In the genomic region with DNA sequence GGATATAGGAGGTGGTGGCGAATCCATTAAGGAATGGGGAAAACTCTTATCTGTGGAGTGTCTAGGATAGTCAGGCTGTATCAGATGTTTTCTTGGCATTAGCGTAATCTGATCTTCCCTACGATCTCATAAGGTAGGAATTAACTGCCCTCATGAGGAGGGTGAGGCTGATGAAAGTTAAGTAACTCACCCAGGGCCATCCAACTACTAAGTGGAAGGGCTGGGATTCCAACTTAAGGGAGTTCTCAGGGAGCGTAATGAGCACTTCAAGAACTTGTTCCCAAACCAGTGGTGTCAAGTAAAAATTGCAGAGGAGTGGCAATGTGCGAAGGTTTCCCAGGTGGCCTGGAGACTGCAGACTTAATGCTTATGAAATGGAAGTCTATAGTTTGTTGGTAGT, we compare ENCODE assay signal across 15 cellular contexts. TPM values are rescaled to one million over a fixed set of nuclear protein-coding genes. Genes with fewer than 3 reads are reported as not detected.
DNase-seq lines count a peak whose midpoint lies in the region; ATAC-seq, FAIRE-seq and TF ChIP-seq lines count a peak whose summit lies in the region.
"Had no signal": no experiment of that assay in that cellular context is flagged by ENCODE, and none has a peak within 500 bp of the region (broad histone marks: within the 10 kb centered on the region; RNA-seq: fewer than 3 reads in every experiment).

No MANE protein-coding gene starts in this region.

- H3K4me1 ChIP-seq in H1 (replicated peaks in 1 of 4; ENCODE audit: control insufficient read depth in 3 of 4, insufficient read depth in 4 of 4, low read length in 3 of 4): peaks cover 0 to 5% (median 0%) of the 10 kb centered on the region in 4 experiments; a peak in 4 of 7 replicates

- no peaks in the 10 kb centered on the region for H3K27me3 ChIP-seq in H1 (replicated peaks in 1 of 4; ENCODE audit: control insufficient read depth in 3 of 4, extremely low read depth in 1 of 4, insufficient read depth in 3 of 4, low read length in 3 of 4)
- H3K27me3 ChIP-seq: right lobe of liver had no signal

- no peak overlapping the region for H3K9ac ChIP-seq in H1 (replicated peaks in 1 of 4; ENCODE audit: extremely low read depth in 1 of 4, low read depth in 3 of 4, low read length in 3 of 4)

- TF ChIP-seq RAD21 in H1 (IDR thresholded peaks at IDR 0.05 in 1 of 2, conservative IDR thresholded peaks at IDR 0.05 in 1 of 2; ENCODE audit: low read depth in 2 of 2, low read length in 2 of 2): no peak

- H3K56ac ChIP-seq in H1 (replicated peaks; ENCODE audit: insufficient read length, low read depth, low read length): no peak overlapping the region

- no peak for TF ChIP-seq POLR2A in H1 (IDR thresholded peaks at IDR 0.05; ENCODE audit: control extremely low read depth in 1 of 2, low read depth in 2 of 2, low read length in 2 of 2)

- no peak for TF ChIP-seq CTCF in H1 (IDR thresholded peaks at IDR 0.05; ENCODE audit: control extremely low read depth in 1 of 3, insufficient read depth in 1 of 3, low read depth in 1 of 3, low read length in 3 of 3)

- H3K23me2 ChIP-seq in H1 (ENCODE audit: low read depth, low read length): no peaks in the 10 kb centered on the region

- DNase-seq in ELR (ENCODE audit: low read depth): peak; percentile 35
- DNase-seq in NCI-H2196 (lab: John Stamatoyannopoulos, UW; ENCODE audit: unreplicated experiment): peak; percentile 18
- DNase-seq in H1 (ENCODE audit: low read depth in 1 of 2, low spot score in 2 of 2): peak in 1 of 2 experiments; percentile 36
- DNase-seq in myocyte (ENCODE audit: low read depth): peak; percentile 48
- DNase-seq in activated CD4-positive, alpha-beta T cell treated with anti-CD3 and anti-CD28 coated beads for 1 hour: no peak
- no peak for DNase-seq in DMS114 treated with DMSO at 0.1 percent for 48 hours (lab: John Stamatoyannopoulos, UW; ENCODE audit: unreplicated experiment)
- DNase-seq in NCI-H1105 treated with DMSO at 0.1 percent for 48 hours (lab: John Stamatoyannopoulos, UW): no peak
- DNase-seq: activated T-cell treated with anti-CD3 and anti-CD28 coated beads, Interleukin-2, amount 50 U/mL, for 1 hour; KBM-7; naive thymus-derived CD8-positive, alpha-beta T cell; right lobe of liver; SHP77 treated with DMSO at 0.1 percent for 48 hours; substantia nigra; WERI-Rb-1 had no signal

- H2BK12ac ChIP-seq in H1 (ENCODE audit: low read depth, low read length): no peak overlapping the region

- no peak overlapping the region for H4K5ac ChIP-seq in H1 (ENCODE audit: insufficient read length, low read depth, low read length)

- no peak overlapping the region for H2BK20ac ChIP-seq in H1 (ENCODE audit: low read length)

- H4K8ac ChIP-seq in H1 (ENCODE audit: extremely low read depth, insufficient read depth, low read length): no peak overlapping the region

- H2AFZ ChIP-seq in H1 (ENCODE audit: low read length): peak overlapping the region; percentile 68; the same call in 1 of the 2 replicates

- no peak for TF ChIP-seq EP300 in H1 (IDR thresholded peaks at IDR 0.05; ENCODE audit: borderline replicate concordance in 1 of 2, low read depth in 2 of 2, low read length in 2 of 2)

- POLR2A ChIA-PET in H1 (lab: Charles Lee; ENCODE audit: partially characterized antibody): no interaction called here

- no peak overlapping the region for H2BK5ac ChIP-seq in H1 (ENCODE audit: low read depth, low read length)

- ATAC-seq in HG03045 (IDR thresholded peaks at IDR 0.05; ENCODE audit: unreplicated experiment): no peak
- ATAC-seq: naive thymus-derived CD8-positive, alpha-beta T cell; right lobe of liver had no signal

- no peaks in the 10 kb centered on the region for H3K36me3 ChIP-seq in H1 (ENCODE audit: control insufficient read depth in 2 of 4, insufficient read depth in 4 of 4, low read length in 3 of 4)
- H3K36me3 ChIP-seq: right lobe of liver, WERI-Rb-1 had no signal

- H3K9me3 ChIP-seq in H1 (ENCODE audit: insufficient read depth in 2 of 2, low read depth in 1 of 2, low read length in 1 of 2): no peaks in the 10 kb centered on the region
- H3K9me3 ChIP-seq: right lobe of liver had no signal

- H3K14ac ChIP-seq in H1 (ENCODE audit: insufficient read length): no peak overlapping the region

- no peak overlapping the region for H4K91ac ChIP-seq in H1 (replicated peaks; ENCODE audit: insufficient read length, low read length)

- 87% methylated on average over 5 of the region's 5 CpGs; no CpG with 5 or more reads in 1 of the 2 experiments for WGBS in H1 (ENCODE audit: extremely low coverage in 1 of 2, insufficient coverage in 1 of 2, insufficient read length in 1 of 2, insufficient replicate concordance in 2 of 2, low coverage in 1 of 2, low lambda C conversion rate in 2 of 2, missing lambda C conversion rate in 1 of 2), 2 experiments

- H3K4me3 ChIP-seq in H1 (ENCODE audit: extremely low read depth in 1 of 4, insufficient read depth in 2 of 4, low read depth in 3 of 4, low read length in 4 of 4): no peak overlapping the region
- H3K4me3 ChIP-seq: right lobe of liver had no signal

- H3K79me2 ChIP-seq in H1 (ENCODE audit: control insufficient read depth in 1 of 2, insufficient read depth in 2 of 2, low read length in 2 of 2): no peaks in the 10 kb centered on the region

- no peaks in the 10 kb centered on the region for H3K79me1 ChIP-seq in H1 (ENCODE audit: low read depth, low read length)

- H3K4ac ChIP-seq in H1 (replicated peaks; ENCODE audit: insufficient read length, low read depth, low read length): no peak overlapping the region

- H3K27ac ChIP-seq in H1 (ENCODE audit: low read depth, low read length): no peak overlapping the region
- H3K27ac ChIP-seq: right lobe of liver, WERI-Rb-1 had no signal

- peak overlapping the region in 1 of 2 experiments; percentile 11; a peak in 1 of 4 replicates for H3K4me2 ChIP-seq in H1 (ENCODE audit: insufficient read depth in 1 of 2, low read depth in 2 of 2, low read length in 2 of 2)

- no peak overlapping the region for H2BK120ac ChIP-seq in H1 (replicated peaks; ENCODE audit: low read depth, low read length)

- CTCF ChIA-PET in H1 (lab: Charles Lee; ENCODE audit: partially characterized antibody): no interaction called here

- no peak overlapping the region for H3K23ac ChIP-seq in H1 (ENCODE audit: insufficient read length)

- no peak overlapping the region for H2BK15ac ChIP-seq in H1 (ENCODE audit: low read length)

- H3K18ac ChIP-seq in H1 (ENCODE audit: extremely low read depth, low read length): no peak overlapping the region

- H4K20me1 ChIP-seq in H1 (replicated peaks in 1 of 2; ENCODE audit: control insufficient read depth in 1 of 2, insufficient read depth in 2 of 2, low read length in 2 of 2): no peaks in the 10 kb centered on the region

- H2AK5ac ChIP-seq in H1 (ENCODE audit: low read depth, low read length): no peak overlapping the region

- FAIRE-seq in H1 (lab: Jason Lieb, UNC): peak; percentile 36

TF ChIP-seq in H1, 55 proteins besides CTCF, POLR2A, EP300 and RAD21 (continues in another document):
- no peak for TF ChIP-seq HDAC6 (IDR thresholded peaks at IDR 0.05; ENCODE audit: low read depth, low read length)
- no peak for TF ChIP-seq YY1 (IDR thresholded peaks at IDR 0.05; ENCODE audit: low read depth, low read length)
- TF ChIP-seq SIX5 (IDR thresholded peaks at IDR 0.05; ENCODE audit: low read depth, low read length): no peak
- TF ChIP-seq TAF1 (IDR thresholded peaks at IDR 0.05; ENCODE audit: low read depth, low read length): no peak
- TF ChIP-seq CBX8 (IDR thresholded peaks at IDR 0.05; ENCODE audit: borderline replicate concordance, low read depth, low read length): no peak
- no peak for TF ChIP-seq KDM4A (IDR thresholded peaks at IDR 0.05; ENCODE audit: low read depth, low read length, severe bottlenecking)
- TF ChIP-seq, protein P1, sequence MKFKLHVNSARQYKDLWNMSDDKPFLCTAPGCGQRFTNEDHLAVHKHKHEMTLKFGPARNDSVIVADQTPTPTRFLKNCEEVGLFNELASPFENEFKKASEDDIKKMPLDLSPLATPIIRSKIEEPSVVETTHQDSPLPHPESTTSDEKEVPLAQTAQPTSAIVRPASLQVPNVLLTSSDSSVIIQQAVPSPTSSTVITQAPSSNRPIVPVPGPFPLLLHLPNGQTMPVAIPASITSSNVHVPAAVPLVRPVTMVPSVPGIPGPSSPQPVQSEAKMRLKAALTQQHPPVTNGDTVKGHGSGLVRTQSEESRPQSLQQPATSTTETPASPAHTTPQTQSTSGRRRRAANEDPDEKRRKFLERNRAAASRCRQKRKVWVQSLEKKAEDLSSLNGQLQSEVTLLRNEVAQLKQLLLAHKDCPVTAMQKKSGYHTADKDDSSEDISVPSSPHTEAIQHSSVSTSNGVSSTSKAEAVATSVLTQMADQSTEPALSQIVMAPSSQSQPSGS (IDR thresholded peaks at IDR 0.05; ENCODE audit: low read length): no peak
- TF ChIP-seq, protein P2, sequence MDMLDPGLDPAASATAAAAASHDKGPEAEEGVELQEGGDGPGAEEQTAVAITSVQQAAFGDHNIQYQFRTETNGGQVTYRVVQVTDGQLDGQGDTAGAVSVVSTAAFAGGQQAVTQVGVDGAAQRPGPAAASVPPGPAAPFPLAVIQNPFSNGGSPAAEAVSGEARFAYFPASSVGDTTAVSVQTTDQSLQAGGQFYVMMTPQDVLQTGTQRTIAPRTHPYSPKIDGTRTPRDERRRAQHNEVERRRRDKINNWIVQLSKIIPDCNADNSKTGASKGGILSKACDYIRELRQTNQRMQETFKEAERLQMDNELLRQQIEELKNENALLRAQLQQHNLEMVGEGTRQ (IDR thresholded peaks at IDR 0.05; ENCODE audit: low read length): no peak
- TF ChIP-seq JUND (IDR thresholded peaks at IDR 0.05; ENCODE audit: low read length): no peak
- TF ChIP-seq CEBPB (IDR thresholded peaks at IDR 0.05; ENCODE audit: low read depth, low read length): no peak
- no peak for TF ChIP-seq RNF2 (IDR thresholded peaks at IDR 0.05; ENCODE audit: borderline replicate concordance, low read depth, low read length, missing control alignments, poor library complexity, severe bottlenecking)
- no peak for TF ChIP-seq SAP30 (IDR thresholded peaks at IDR 0.05; ENCODE audit: insufficient read depth, insufficient replicate concordance, low read length)
- TF ChIP-seq PHF8 (conservative IDR thresholded peaks at IDR 0.05; ENCODE audit: low read depth, low read length): no peak
- no peak for TF ChIP-seq BACH1 (IDR thresholded peaks at IDR 0.05; ENCODE audit: low read length)
- no peak for TF ChIP-seq BRCA1 (IDR thresholded peaks at IDR 0.05; ENCODE audit: low read depth, low read length)

RNA-seq across cellular contexts. Expression of a gene that starts 55.9 kb away (rescaled TPM):
- 20.8 and 21.8 TPM in 2 replicates for total RNA-seq in H1 (2021; fragmentation: NEBNext Ultra II Directional; extraction: Animal tissue kit (Norgen Biotek cat#: 25700))
- polyA plus RNA-seq in H1 (2011; rRNA removed): 2.9 and 5.7 TPM in 2 replicates
- 6.7 TPM for polyA plus RNA-seq in H1 (2011; cell fraction: cytosol; rRNA removed)
- polyA plus RNA-seq in H1 (2011; cell fraction: nucleus; rRNA removed): 2.9 TPM
- 8.6 to 16.3 TPM (median 12.5 TPM) in 4 replicates for polyA plus RNA-seq in H1 (2012, experiment 1 of 2)
- polyA plus RNA-seq in H1 (2012, experiment 2 of 2): 1.2 TPM
- 10.5 TPM for polyA plus RNA-seq in H1 (2013, experiment 1 of 2)
- 10.2 TPM for polyA plus RNA-seq in H1 (2013, experiment 2 of 2)
- 18.9 and 26.4 TPM in 2 replicates for polyA minus RNA-seq in H1 (2011; rRNA and poly(A)+ RNA removed)
- polyA minus RNA-seq in H1 (2011; cell fraction: cytosol; rRNA and poly(A)+ RNA removed): 10.9 TPM
- polyA minus RNA-seq in H1 (2011; cell fraction: nucleus; rRNA and poly(A)+ RNA removed): 10.0 TPM
- 9.9 and 10.0 TPM in 2 replicates for total RNA-seq in myocyte
- 5.9 TPM for polyA plus RNA-seq in myocyte (2012)

Comparison
In these comparisons a context has a peak if more than half of its experiments do, and no peak if none do; other contexts are left out.
1. DNase-seq: peak in ELR (single experiment), NCI-H2196 (single experiment) and myocyte (single experiment); none in activated CD4-positive, alpha-beta T cell treated with anti-CD3 and anti-CD28 coated beads for 1 hour (single experiment), DMS114 treated with DMSO at 0.1 percent for 48 hours (single experiment) and NCI-H1105 treated with DMSO at 0.1 percent for 48 hours (single experiment).